8 cellular contexts compared by ENCODE assay signal in genomic region chr7:150404785-150405583, GRCh38. TPM values are rescaled to one million over a fixed set of nuclear protein-coding genes. Genes with fewer than 3 reads are reported as not detected.
DNase-seq lines count a peak whose midpoint lies in the region; ATAC-seq, FAIRE-seq and TF ChIP-seq lines count a peak whose summit lies in the region.

No MANE protein-coding gene starts in this region.

- H3K27ac ChIP-seq in WERI-Rb-1: peak overlapping the region; percentile 94
- peak overlapping the region; percentile 87 to 93 for H3K27ac ChIP-seq in breast epithelium
- H3K27ac ChIP-seq in small intestine (ENCODE audit: low read depth in 1 of 2, low read length in 1 of 2): peak overlapping the region; percentile 86 to 92

- no peaks in the 10 kb centered on the region for H3K9me3 Mint-ChIP-seq in immature natural killer cell

- TF ChIP-seq CTCF in WERI-Rb-1 (IDR thresholded peaks at IDR 0.05; ENCODE audit: low read depth, low read length): no peak
- peak in 1 of 3 donors; percentile 15 for TF ChIP-seq CTCF in breast epithelium (IDR thresholded peaks at IDR 0.05)

- H3K27ac Mint-ChIP-seq in immature natural killer cell: peak overlapping the region; percentile 90 to 98 (median 97)

- intact Hi-C loops in breast epithelium (cut with DNase I; ENCODE audit: low total_unique reads): no loop called here

- H3K4me3 ChIP-seq in WERI-Rb-1 (ENCODE audit: low read depth, low read length): peak overlapping the region; percentile 78
- H3K4me3 ChIP-seq in breast epithelium: peak overlapping the region; percentile 71 to 78 (median 74)
- H3K4me3 ChIP-seq in small intestine (ENCODE audit: low read depth in 1 of 2, low read length in 2 of 2): peak overlapping the region; percentile 58 to 66

- H3K4me1 ChIP-seq in breast epithelium: peaks cover 0 to 5% of the 10 kb centered on the region in 2 donors
- H3K4me1 ChIP-seq in small intestine (ENCODE audit: control insufficient read depth in 2 of 2, insufficient read depth in 1 of 2, low read depth in 1 of 2, low read length in 1 of 2): peaks cover 4 to 11% of the 10 kb centered on the region in 2 donors

- ATAC-seq in HG02870 (IDR thresholded peaks at IDR 0.05; ENCODE audit: unreplicated experiment): peak; percentile 47

- FAIRE-seq in small intestine (lab: Jason Lieb, UNC): no peak

- DNase-seq in SIG-M5 treated with dmso at 0.1 percent for 504 hours (lab: John Stamatoyannopoulos, UW; ENCODE audit: unreplicated experiment) (peak; percentile 63), SIG-M5 (lab: John Stamatoyannopoulos, UW) (no peak), NCI-H2029 (lab: John Stamatoyannopoulos, UW) (peak; percentile 79), WERI-Rb-1 (peak; percentile 92), breast epithelium (ENCODE audit: low spot score in 2 of 2) (peak; percentile 71 to 87), immature natural killer cell (peak; percentile 82 to 85 (median 84)), small intestine (peak; percentile 84)

- WGBS in small intestine, 3 donors: 0 to 1% (median 1%) methylated on average over 76 to 86 of the region's 86 CpGs

- peak overlapping the region; percentile 87 to 98 (median 95) for H3K4me3 Mint-ChIP-seq in immature natural killer cell

- H3K27me3 ChIP-seq in WERI-Rb-1 (ENCODE audit: insufficient read depth, low read depth, severe bottlenecking) (no peaks in the 10 kb centered on the region), breast epithelium (no peaks in the 10 kb centered on the region), small intestine (ENCODE audit: control insufficient read depth in 2 of 2, insufficient read depth in 2 of 2, low read length in 2 of 2) (no peaks in the 10 kb centered on the region)

- H3K9me3 ChIP-seq in WERI-Rb-1 (ENCODE audit: severe bottlenecking): no peaks in the 10 kb centered on the region
- no peaks in the 10 kb centered on the region for H3K9me3 ChIP-seq in breast epithelium
- no peaks in the 10 kb centered on the region for H3K9me3 ChIP-seq in small intestine (ENCODE audit: control insufficient read depth, low read depth)

- H3K36me3 ChIP-seq in WERI-Rb-1 (peaks cover 4% of the 10 kb centered on the region), breast epithelium (no peaks in the 10 kb centered on the region), small intestine (ENCODE audit: control insufficient read depth in 2 of 2, insufficient read depth in 2 of 2, low read length in 2 of 2) (no peaks in the 10 kb centered on the region)

- TF ChIP-seq POLR2A in breast epithelium (IDR thresholded peaks at IDR 0.05): peak; percentile 49

- peaks cover 41 to 42% of the 10 kb centered on the region in 2 donors for H3K4me1 Mint-ChIP-seq in immature natural killer cell

- H3K36me3 Mint-ChIP-seq in immature natural killer cell: peaks cover 5 to 8% (median 7%) of the 10 kb centered on the region in 3 donors

- peaks cover 0 to 7% (median 5%) of the 10 kb centered on the region in 3 donors for H3K27me3 Mint-ChIP-seq in immature natural killer cell (ENCODE audit: low read depth in 3 of 3)

RNA-seq across cellular contexts. Expression of gene ZNF775, which starts 25.9 kb away (rescaled TPM):
- 1 to 10 TPM; 1.9 to 5.7 (median 4.6) TPM for total RNA-seq in breast epithelium
- polyA plus RNA-seq in immature natural killer cell: 1 to 10 TPM; 3.3 to 5.5 (median 5.5) TPM
- polyA plus RNA-seq in small intestine: 1 to 10 TPM; 1.1 to 3.6 (median 1.3) TPM

RNA-seq across cellular contexts. Expression of gene REPIN1, which starts 36.4 kb away (rescaled TPM):
- 10 to 100 TPM; 43.7 to 70.8 (median 68.2) TPM for total RNA-seq in breast epithelium
- polyA plus RNA-seq in immature natural killer cell (10 to 100 TPM; 40.6 to 86.0 (median 43.2) TPM), small intestine (100 to 1,000 TPM in 1 of 3 donors, 10 to 100 TPM in 2; 46.5 to 101 (median 55.5) TPM)

RNA-seq across cellular contexts. Expression of gene GIMAP8, which starts 45.4 kb away (rescaled TPM):
- 10 to 100 TPM in 2 of 3 donors, 1 to 10 TPM in 1; 7.2 to 11.5 (median 10.4) TPM for total RNA-seq in breast epithelium
- 10 to 100 TPM in 1 of 3 donors, 1 to 10 TPM in 2; 2.6 to 25.1 (median 5.0) TPM for polyA plus RNA-seq in immature natural killer cell
- polyA plus RNA-seq in small intestine: 10 to 100 TPM in 1 of 3 donors, 1 to 10 TPM in 1, under 1 TPM in 1; 0.67 to 14.0 (median 3.0) TPM
